Comparison of ENCODE assay signal across 13 cellular contexts in genomic region chr12:18990866-18991265, GRCh38.
"Had no signal": no experiment of that assay in that cellular context is flagged by ENCODE, and none has a peak within 500 bp of the region (broad histone marks: within the 10 kb centered on the region; RNA-seq: fewer than 3 reads in every experiment).

No MANE protein-coding gene starts in this region.

- H3K36me3 ChIP-seq: brain microvascular endothelial cell, esophagus squamous epithelium, ovary, tibial artery, vagina had no signal

- ATAC-seq: stimulated activated memory B cell treated with anti-CD40 and anti-IgM and Interleukin-4, amounts not matched to agents 10 μg/mL and 1 μg/mL and 100 μg/mL, for 72 hours had no signal

- DNase-seq: activated CD4-positive, alpha-beta T cell treated with anti-CD3 and anti-CD28 coated beads, Interleukin-2, amount 50 U/mL, for 1 hour; activated CD8-positive, alpha-beta memory T cell treated with anti-CD3 and anti-CD28 coated beads for 24 hours; activated naive CD8-positive, alpha-beta T cell treated with anti-CD3 and anti-CD28 coated beads, Interleukin-2, amount 10 ng/mL, durations not matched to agents 7 days and 5 days; brain microvascular endothelial cell; cerebellar nuclear complex; effector CD8-positive, alpha-beta T cell; esophagus squamous epithelium; nephron progenitor cell; ovary; tibial artery had no signal

- FAIRE-seq: endothelial cell of umbilical vein had no signal

- H3K4me3 ChIP-seq: esophagus squamous epithelium, ovary, tibial artery, vagina had no signal

- H3K27ac ChIP-seq: brain microvascular endothelial cell, esophagus squamous epithelium, ovary, tibial artery, vagina had no signal

- H3K4me1 ChIP-seq: esophagus squamous epithelium, tibial artery, vagina had no signal

- H3K27me3 ChIP-seq: brain microvascular endothelial cell, esophagus squamous epithelium, ovary, tibial artery, vagina had no signal

- H3K9me3 ChIP-seq: esophagus squamous epithelium, ovary, tibial artery, vagina had no signal
